8 cellular contexts compared by ENCODE assay signal in the genomic region with DNA sequence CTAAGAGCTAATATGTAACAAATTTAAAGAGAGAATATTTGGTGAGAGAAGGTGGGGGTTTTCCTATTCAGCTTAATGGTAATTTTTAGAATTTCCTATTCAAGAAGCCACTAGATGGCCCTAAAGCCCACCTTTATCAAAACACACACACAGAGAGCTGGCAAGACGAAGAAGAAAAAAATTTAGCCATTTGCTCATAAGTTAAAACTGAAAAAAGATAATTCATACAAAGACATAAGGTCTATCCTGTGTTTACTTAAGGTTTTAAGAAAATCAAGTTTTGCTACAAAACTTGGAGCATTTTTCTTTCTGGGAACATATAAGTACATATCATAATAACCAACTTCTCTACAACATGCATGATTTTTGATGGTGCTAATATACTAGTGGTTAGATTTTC. TPM values are rescaled to one million over a fixed set of nuclear protein-coding genes. Genes with fewer than 3 reads are reported as not detected.
DNase-seq lines count a peak whose midpoint lies in the region; ATAC-seq and TF ChIP-seq lines count a peak whose summit lies in the region.

No MANE protein-coding gene starts in this region.

- TF ChIP-seq POLR2A in heart left ventricle (IDR thresholded peaks at IDR 0.05): no peak
- TF ChIP-seq POLR2A in sigmoid colon (IDR thresholded peaks at IDR 0.05): no peak

- H3K4me1 Mint-ChIP-seq in natural killer cell: no peaks in the 10 kb centered on the region
- peaks cover 0 to 7% of the 10 kb centered on the region in 2 donors for H3K4me1 Mint-ChIP-seq in natural killer cell treated with Interleukin-12 subunit alpha and Interleukin-12 subunit beta and Interleukin-15 and Interleukin-18, amount 100 ng/mL, for 72 hours (ENCODE audit: low read depth in 2 of 2)
- H3K4me1 Mint-ChIP-seq in activated T-helper 17 cell treated with anti-CD3 and anti-CD28 coated beads, Interleukin-2, amount 50 U/mL, for 72 hours: peaks cover 4% of the 10 kb centered on the region

- H3K4me3 ChIP-seq in heart left ventricle (no peak overlapping the region), sigmoid colon (no peak overlapping the region)

- H3K9me3 Mint-ChIP-seq in natural killer cell: no peaks in the 10 kb centered on the region
- no peaks in the 10 kb centered on the region for H3K9me3 Mint-ChIP-seq in natural killer cell treated with Interleukin-12 subunit alpha and Interleukin-12 subunit beta and Interleukin-15 and Interleukin-18, amount 100 ng/mL, for 72 hours
- no peaks in the 10 kb centered on the region for H3K9me3 Mint-ChIP-seq in activated T-helper 17 cell treated with anti-CD3 and anti-CD28 coated beads, Interleukin-2, amount 50 U/mL, for 72 hours

- no peak overlapping the region for H3K27ac ChIP-seq in heart left ventricle
- peak overlapping the region in 3 of 4 donors; percentile 39 to 65 (median 64) for H3K27ac ChIP-seq in sigmoid colon

- DNase-seq in natural killer cell (no peak), NCI-H1105 treated with DMSO at 0.1 percent for 48 hours (lab: John Stamatoyannopoulos, UW) (peak; percentile 57), heart left ventricle (no peak), sigmoid colon (no peak), iPS-NIHi7 (ENCODE audit: extremely low spot score) (no peak)
- DNase-seq in natural killer cell treated with Interleukin-12 subunit alpha and Interleukin-12 subunit beta and Interleukin-15 and Interleukin-18, amount 100 ng/mL, for 72 hours (ENCODE audit: low spot score): no peak
- DNase-seq in effector CD8-positive, alpha-beta T cell (lab: John Stamatoyannopoulos, UW): no peak

- H3K4me1 ChIP-seq in heart left ventricle (peaks cover 0 to 4% (median 0%) of the 10 kb centered on the region in 12 donors), sigmoid colon (peaks cover 0 to 25% (median 23%) of the 10 kb centered on the region in 4 donors)

- TF ChIP-seq CTCF in natural killer cell (IDR thresholded peaks at IDR 0.05): peak; percentile 67
- peak; percentile 29 to 72 (median 60) for TF ChIP-seq CTCF in heart left ventricle (IDR thresholded peaks at IDR 0.05)
- peak; percentile 46 to 55 (median 51) for TF ChIP-seq CTCF in sigmoid colon (IDR thresholded peaks at IDR 0.05)

- no peak overlapping the region for H3K27ac Mint-ChIP-seq in natural killer cell
- H3K27ac Mint-ChIP-seq in natural killer cell treated with Interleukin-12 subunit alpha and Interleukin-12 subunit beta and Interleukin-15 and Interleukin-18, amount 100 ng/mL, for 72 hours: no peak overlapping the region
- no peak overlapping the region for H3K27ac Mint-ChIP-seq in activated T-helper 17 cell treated with anti-CD3 and anti-CD28 coated beads, Interleukin-2, amount 50 U/mL, for 72 hours

- intact Hi-C loops in natural killer cell (cut with micrococcal nuclease) (loop anchor here (1.0 to 5.0 kb wide), 4 partner anchors 275 to 654 kb away; no protein-coding TSS in a partner anchor), heart left ventricle (cut with DNase I) (loop anchor here (2.0 to 10.0 kb wide), 15 partner anchors 274 to 655 kb away; no protein-coding TSS in a partner anchor), sigmoid colon (cut with DNase I) (loop anchor here (2.0 to 10.0 kb wide), 5 partner anchors 35 to 654 kb away; no protein-coding TSS in a partner anchor)

- no peaks in the 10 kb centered on the region for H3K36me3 Mint-ChIP-seq in natural killer cell
- no peaks in the 10 kb centered on the region for H3K36me3 Mint-ChIP-seq in natural killer cell treated with Interleukin-12 subunit alpha and Interleukin-12 subunit beta and Interleukin-15 and Interleukin-18, amount 100 ng/mL, for 72 hours
- H3K36me3 Mint-ChIP-seq in activated T-helper 17 cell treated with anti-CD3 and anti-CD28 coated beads, Interleukin-2, amount 50 U/mL, for 72 hours (ENCODE audit: low read depth): no peaks in the 10 kb centered on the region

- TF ChIP-seq EP300 in sigmoid colon (IDR thresholded peaks at IDR 0.05): no peak

- 2 to 30% (median 10%) methylated on average over 1 of the region's 1 CpG for WGBS in heart left ventricle, 4 donors
- WGBS in sigmoid colon, 2 donors: 2 to 3% methylated on average over 1 of the region's 1 CpG

- H3K9me3 ChIP-seq in heart left ventricle (no peaks in the 10 kb centered on the region), sigmoid colon (no peaks in the 10 kb centered on the region)

- peaks cover 4 to 6% of the 10 kb centered on the region in 2 donors for H3K27me3 Mint-ChIP-seq in natural killer cell (ENCODE audit: low read depth in 2 of 2)
- H3K27me3 Mint-ChIP-seq in natural killer cell treated with Interleukin-12 subunit alpha and Interleukin-12 subunit beta and Interleukin-15 and Interleukin-18, amount 100 ng/mL, for 72 hours: peaks cover 0 to 8% of the 10 kb centered on the region in 2 donors
- no peaks in the 10 kb centered on the region for H3K27me3 Mint-ChIP-seq in activated T-helper 17 cell treated with anti-CD3 and anti-CD28 coated beads, Interleukin-2, amount 50 U/mL, for 72 hours

- H3K36me3 ChIP-seq in heart left ventricle (no peaks in the 10 kb centered on the region), sigmoid colon (no peaks in the 10 kb centered on the region)

- ATAC-seq in natural killer cell (peak; percentile 57 to 88 (median 85)), heart left ventricle (peak in 3 of 4 donors; percentile 45 to 80 (median 77))
- no peak for ATAC-seq in natural killer cell treated with Interleukin-12 subunit alpha and Interleukin-12 subunit beta and Interleukin-15 and Interleukin-18, amount 100 ng/mL, for 72 hours
- peak; percentile 67 for ATAC-seq in activated T-helper 17 cell treated with anti-CD3 and anti-CD28 coated beads, Interleukin-2, amount 50 U/mL, for 72 hours (replicated peaks)

- H3K27me3 ChIP-seq in heart left ventricle (no peaks in the 10 kb centered on the region), sigmoid colon (no peaks in the 10 kb centered on the region)

- no peak overlapping the region for H3K4me3 Mint-ChIP-seq in natural killer cell
- H3K4me3 Mint-ChIP-seq in natural killer cell treated with Interleukin-12 subunit alpha and Interleukin-12 subunit beta and Interleukin-15 and Interleukin-18, amount 100 ng/mL, for 72 hours: no peak overlapping the region
- H3K4me3 Mint-ChIP-seq in activated T-helper 17 cell treated with anti-CD3 and anti-CD28 coated beads, Interleukin-2, amount 50 U/mL, for 72 hours: no peak overlapping the region

RNA-seq across cellular contexts. Expression of gene PCED1B, which starts 46.8 kb away (rescaled TPM):
- total RNA-seq in natural killer cell: 10 to 100 TPM; 30.2 to 35.9 (median 33.3) TPM
- 10 to 100 TPM; 39.5 to 41.2 TPM for total RNA-seq in natural killer cell treated with Interleukin-12 subunit alpha and Interleukin-12 subunit beta and Interleukin-15 and Interleukin-18, amount 100 ng/mL, for 72 hours
- total RNA-seq in activated T-helper 17 cell treated with anti-CD3 and anti-CD28 coated beads, Interleukin-2, amount 50 U/mL, for 72 hours: 100 to 1,000 TPM in 1 of 2 donors, 10 to 100 TPM in 1; 31.0 to 107 TPM
- total RNA-seq in heart left ventricle: 1 to 10 TPM in 2 of 9 donors, under 1 TPM in 5, not detected in 2; 0.39 to 9.5 (median 0.81) TPM
- under 1 TPM; 0.55 to 0.72 TPM for polyA plus RNA-seq in heart left ventricle
- total RNA-seq in sigmoid colon: 10 to 100 TPM in 1 of 4 donors, 1 to 10 TPM in 3; 3.0 to 11.9 (median 7.3) TPM
- 1 to 10 TPM; 1.2 to 5.8 (median 1.8) TPM for polyA plus RNA-seq in sigmoid colon

RNA-seq across cellular contexts. Expression of gene AMIGO2, which starts 47.1 kb away (rescaled TPM):
- total RNA-seq in natural killer cell (1 to 10 TPM; 8.0 to 9.9 (median 8.1) TPM), heart left ventricle (1 to 10 TPM in 8 of 9 donors, under 1 TPM in 1; 0.77 to 3.0 (median 1.5) TPM), sigmoid colon (10 to 100 TPM; 33.2 to 68.1 (median 60.5) TPM)
- total RNA-seq in natural killer cell treated with Interleukin-12 subunit alpha and Interleukin-12 subunit beta and Interleukin-15 and Interleukin-18, amount 100 ng/mL, for 72 hours: 1 to 10 TPM; 5.0 to 5.6 TPM
- total RNA-seq in activated T-helper 17 cell treated with anti-CD3 and anti-CD28 coated beads, Interleukin-2, amount 50 U/mL, for 72 hours: 10 to 100 TPM in 1 of 2 donors, 1 to 10 TPM in 1; 4.9 to 11.7 TPM
- polyA plus RNA-seq in heart left ventricle (1 to 10 TPM; 1.4 to 1.5 TPM), sigmoid colon (1 to 10 TPM in 2 of 3 donors, under 1 TPM in 1; 0.46 to 5.3 (median 2.4) TPM)

Comparison
In these comparisons a context has a peak if more than half of its experiments do, and no peak if none do; other contexts are left out.
1. ATAC-seq: peak in natural killer cell (3 of 3), activated T-helper 17 cell treated with anti-CD3 and anti-CD28 coated beads, Interleukin-2, amount 50 U/mL, for 72 hours (single experiment) and heart left ventricle (3 of 4); none in natural killer cell treated with Interleukin-12 subunit alpha and Interleukin-12 subunit beta and Interleukin-15 and Interleukin-18, amount 100 ng/mL, for 72 hours (0 of 2).
2. H3K27ac ChIP-seq: peak in sigmoid colon (3 of 4); none in heart left ventricle (0 of 12).
3. Peak in every context shown above with its lines, with median percentiles within 50 percentile points of each other: CTCF ChIP-seq.